In the genomic region with DNA sequence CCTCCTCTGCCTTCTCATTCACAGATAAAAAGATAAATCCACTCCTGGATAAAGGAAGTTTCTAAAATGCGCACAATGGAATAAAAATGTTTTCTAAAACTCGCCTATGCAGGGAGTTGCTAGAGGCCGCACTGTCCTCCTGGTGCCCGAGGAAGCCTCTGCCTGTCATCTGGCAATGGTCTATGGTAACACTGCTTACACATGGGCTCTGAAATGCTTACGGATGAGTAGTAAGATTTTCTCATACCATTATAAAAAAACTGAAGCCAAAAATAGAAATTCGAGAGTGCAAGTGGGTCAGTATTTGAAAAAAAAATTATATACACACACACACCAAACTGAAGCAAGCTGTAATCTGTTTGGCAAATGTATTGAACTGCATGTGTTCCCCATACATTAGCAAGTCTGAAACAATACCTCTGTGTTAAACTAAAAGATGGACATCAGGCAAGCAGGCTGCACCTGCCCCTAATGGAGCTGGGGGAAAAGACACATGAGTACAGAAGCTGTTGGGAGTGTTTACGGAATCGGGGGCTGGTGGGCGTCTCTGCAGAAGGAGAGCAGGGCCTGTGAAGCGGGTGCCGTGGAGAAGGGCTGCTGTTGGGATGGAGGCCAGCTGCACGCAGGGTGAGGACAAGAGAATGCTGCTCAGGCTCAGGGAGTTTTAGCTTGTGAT, we compare ENCODE assay signal across 15 cellular contexts.
"Had no signal": no experiment of that assay in that cellular context is flagged by ENCODE, and none has a peak within 500 bp of the region (broad histone marks: within the 10 kb centered on the region; RNA-seq: fewer than 3 reads in every experiment).

No MANE protein-coding gene starts in this region.

- ATAC-seq: activated naive CD4-positive, alpha-beta T cell treated with anti-CD3 and anti-CD28 coated beads, Interleukin-2, amount 50 U/mL, for 72 hours; effector memory CD8-positive, alpha-beta T cell; stimulated activated naive B cell treated with anti-CD40 and anti-IgM and Interleukin-4, amounts not matched to agents 10 μg/mL and 1 μg/mL and 100 μg/mL, for 72 hours had no signal

- H3K27me3 Mint-ChIP-seq: effector memory CD8-positive, alpha-beta T cell; memory B cell; naive B cell; stimulated activated naive B cell treated with anti-CD40 and anti-IgM and Interleukin-4, amounts not matched to agents 10 μg/mL and 1 μg/mL and 100 μg/mL, for 72 hours had no signal

- H3K4me3 ChIP-seq: adrenal gland, cardiac muscle cell, esophagus squamous epithelium, hepatocyte, spleen had no signal

- H3K36me3 Mint-ChIP-seq: activated naive CD4-positive, alpha-beta T cell treated with anti-CD3 and anti-CD28 coated beads, Interleukin-2, amount 50 U/mL, for 72 hours; memory B cell; naive B cell; stimulated activated naive B cell treated with anti-CD40 and anti-IgM and Interleukin-4, amounts not matched to agents 10 μg/mL and 1 μg/mL and 100 μg/mL, for 72 hours had no signal

- H3K4me3 Mint-ChIP-seq: effector memory CD8-positive, alpha-beta T cell; memory B cell; naive B cell; stimulated activated naive B cell treated with anti-CD40 and anti-IgM and Interleukin-4, amounts not matched to agents 10 μg/mL and 1 μg/mL and 100 μg/mL, for 72 hours; T-helper 1 cell treated with Interleukin-12 subunit alpha and Interleukin-12 subunit beta and Interleukin-4 antibody, amounts not matched to agents 30 μg/mL and 1 μg/mL, for 36 hours had no signal

- H3K9me3 ChIP-seq: adrenal gland, esophagus squamous epithelium, neutrophil had no signal

- H3K27me3 ChIP-seq: adrenal gland, cardiac muscle cell, esophagus squamous epithelium, hepatocyte, neutrophil, spleen had no signal

- H3K27ac Mint-ChIP-seq: activated naive CD4-positive, alpha-beta T cell treated with anti-CD3 and anti-CD28 coated beads, Interleukin-2, amount 50 U/mL, for 72 hours; effector memory CD8-positive, alpha-beta T cell; memory B cell; naive B cell; stimulated activated naive B cell treated with anti-CD40 and anti-IgM and Interleukin-4, amounts not matched to agents 10 μg/mL and 1 μg/mL and 100 μg/mL, for 72 hours; T-helper 1 cell treated with Interleukin-12 subunit alpha and Interleukin-12 subunit beta and Interleukin-4 antibody, amounts not matched to agents 30 μg/mL and 1 μg/mL, for 36 hours had no signal

- H2AFZ ChIP-seq: hepatocyte had no signal

- H3K4me1 ChIP-seq: adrenal gland, esophagus squamous epithelium, spleen had no signal

- H3K27ac ChIP-seq: adrenal gland, cardiac muscle cell, esophagus squamous epithelium, hepatocyte, neutrophil, spleen had no signal

- H3K79me2 ChIP-seq: hepatocyte had no signal

- H3K4me2 ChIP-seq: hepatocyte had no signal

- H3K4me1 Mint-ChIP-seq: memory B cell; naive B cell; stimulated activated naive B cell treated with anti-CD40 and anti-IgM and Interleukin-4, amounts not matched to agents 10 μg/mL and 1 μg/mL and 100 μg/mL, for 72 hours had no signal

- H3K36me3 ChIP-seq: adrenal gland, cardiac muscle cell, esophagus squamous epithelium, neutrophil, spleen had no signal

- DNase-seq: activated CD4-positive, CD25-positive, alpha-beta regulatory T cell treated with anti-CD3 and anti-CD28 coated beads, Interleukin-2, amount 50 U/mL, for 72 hours; activated gamma-delta T cell treated with Interleukin-2 at 50 U/mL for 16 hours; adrenal gland; effector memory CD8-positive, alpha-beta T cell; esophagus squamous epithelium; naive B cell; spleen; stimulated activated CD4-positive, alpha-beta T cell treated with anti-CD3 and anti-CD28 coated beads, Interleukin-4, amount 100 ng/mL, for 4 hours; stimulated activated naive B cell treated with anti-CD40 and anti-IgM and Interleukin-4, amounts not matched to agents 10 μg/mL and 1 μg/mL and 100 μg/mL, for 72 hours had no signal
